8 cellular contexts compared by ENCODE assay signal in the genomic region with DNA sequence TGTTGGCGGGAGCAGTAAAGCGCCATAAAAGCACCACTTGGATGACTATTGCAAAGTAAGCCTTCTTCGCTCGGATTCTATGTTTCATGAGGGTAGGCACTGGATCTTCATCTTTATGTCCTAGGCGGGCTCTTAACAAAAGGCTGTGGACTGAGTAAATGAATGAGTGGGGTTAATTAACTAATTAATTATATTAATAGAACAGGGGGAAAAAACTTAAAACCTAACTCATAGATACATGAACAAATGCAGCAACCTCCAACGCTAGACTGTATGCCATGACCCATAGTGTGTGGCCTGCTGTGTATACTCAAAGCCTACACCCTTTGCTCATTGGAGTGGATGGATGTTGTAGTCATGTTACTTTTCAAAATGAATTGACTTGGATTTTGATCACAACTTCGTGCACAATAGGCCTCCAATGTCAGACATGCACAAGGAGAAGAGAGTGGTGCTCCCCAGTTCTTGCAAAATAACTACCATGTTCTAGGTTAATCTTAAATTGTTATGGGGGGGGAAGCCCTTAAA. TPM values are rescaled to one million over a fixed set of nuclear protein-coding genes. Genes with fewer than 3 reads are reported as not detected.
DNase-seq lines count a peak whose midpoint lies in the region; ATAC-seq, FAIRE-seq and TF ChIP-seq lines count a peak whose summit lies in the region.

No MANE protein-coding gene starts in this region.

- H2AFZ ChIP-seq in GM23248: no peak overlapping the region
- peak overlapping the region; percentile 28; the same call in 1 of the 2 replicates for H2AFZ ChIP-seq in GM12878 (ENCODE audit: control insufficient read depth, low read depth, low read length)

- H4K20me1 ChIP-seq in GM23248 (ENCODE audit: insufficient read depth): no peaks in the 10 kb centered on the region
- no peaks in the 10 kb centered on the region for H4K20me1 ChIP-seq in GM12878 (ENCODE audit: control insufficient read depth, insufficient read depth)

- no peaks in the 10 kb centered on the region for H3K9me3 Mint-ChIP-seq in naive thymus-derived CD4-positive, alpha-beta T cell

- no peaks in the 10 kb centered on the region for H3K9me2 ChIP-seq in GM23248 (ENCODE audit: insufficient read depth)

- no peak for TF ChIP-seq RAD21 in GM12878 (IDR thresholded peaks at IDR 0.05; ENCODE audit: insufficient read depth, low read depth, low read length)

- H3K27ac ChIP-seq in AG04450 (ENCODE audit: low read depth, low read length) (no peak overlapping the region), GM23248 (no peak overlapping the region), GM12878 (ENCODE audit: control insufficient read depth, insufficient read depth) (no peak overlapping the region)
- H3K27ac ChIP-seq in naive thymus-derived CD4-positive, alpha-beta T cell (ENCODE audit: low read depth, low read length): peak overlapping the region; percentile 55

- TF ChIP-seq CTCF in AG04450 (IDR thresholded peaks at IDR 0.05; ENCODE audit: low read depth, low read length): no peak
- no peak for TF ChIP-seq CTCF in GM12878 (IDR thresholded peaks at IDR 0.05 in 2 of 3, conservative IDR thresholded peaks at IDR 0.05 in 1 of 3; ENCODE audit: control insufficient read depth in 2 of 3, extremely low read depth in 1 of 3, insufficient read depth in 1 of 3, low read depth in 3 of 3, low read length in 3 of 3)

- RAD21 ChIA-PET in GM12878 (lab: Charles Lee; ENCODE audit: unreplicated experiment): interaction anchor here (0.9 to 9.0 kb wide), 15 partner anchors 9 to 177 kb away, joined by 3 to 138 read pairs (median 9); no protein-coding TSS in a partner anchor

- in situ Hi-C loops in GM23248 (cut with MboI): no loop called here
- in situ Hi-C loops in GM12878 (cut with MboI): no loop called here

- no peak for TF ChIP-seq EP300 in GM12878 (IDR thresholded peaks at IDR 0.05; ENCODE audit: borderline replicate concordance in 1 of 2, control insufficient read depth in 1 of 2, low read depth in 2 of 2, low read length in 2 of 2)

- BruUV-seq in GM12878 (replicated peaks; lab: Mats Ljungman, UMichigan): no TSS peak

- ATAC-seq in GM12878 (no peak), HG02885 (IDR thresholded peaks at IDR 0.05; ENCODE audit: poor library complexity, unreplicated experiment) (no peak), HG03135 (IDR thresholded peaks at IDR 0.05; ENCODE audit: unreplicated experiment) (no peak)
- no peak for ATAC-seq in naive thymus-derived CD4-positive, alpha-beta T cell

- WGBS in GM23248 (ENCODE audit: low coverage in 1 of 2, low lambda C conversion rate in 2 of 2, missing lambda C conversion rate in 2 of 2), 2 experiments: 84 to 85% methylated on average over 7 of the region's 7 CpGs
- 47% methylated on average over 7 of the region's 7 CpGs for WGBS in GM12878 (ENCODE audit: insufficient coverage, insufficient replicate concordance, low lambda C conversion rate, missing lambda C conversion rate)

- peaks cover 0 to 22% (median 0%) of the 10 kb centered on the region in 5 donors for H3K36me3 Mint-ChIP-seq in naive thymus-derived CD4-positive, alpha-beta T cell

- H3K36me3 ChIP-seq in GM23248 (ENCODE audit: low read depth) (no peaks in the 10 kb centered on the region), GM12878 (ENCODE audit: control insufficient read depth in 2 of 2, insufficient read depth in 2 of 2, low read length in 1 of 2) (no peaks in the 10 kb centered on the region)
- peaks cover 0 to 17% (median 0%) of the 10 kb centered on the region in 3 experiments for H3K36me3 ChIP-seq in naive thymus-derived CD4-positive, alpha-beta T cell (ENCODE audit: control insufficient read depth in 2 of 3, insufficient read depth in 3 of 3, low read length in 3 of 3)

- H3K9me3 ChIP-seq in AG04450 (ENCODE audit: control insufficient read depth, insufficient read depth, low read length) (peaks cover 7% of the 10 kb centered on the region; the same call in 1 of the 2 replicates), GM23248 (ENCODE audit: low read depth) (no peaks in the 10 kb centered on the region), GM12878 (replicated peaks; ENCODE audit: control insufficient read depth, insufficient read depth, low read length) (no peaks in the 10 kb centered on the region)
- no peaks in the 10 kb centered on the region for H3K9me3 ChIP-seq in naive thymus-derived CD4-positive, alpha-beta T cell (ENCODE audit: control insufficient read depth in 2 of 3, low read length in 3 of 3)

- H3K4me2 ChIP-seq in GM23248 (ENCODE audit: unreplicated experiment): no peak overlapping the region
- H3K4me2 ChIP-seq in GM12878 (ENCODE audit: control insufficient read depth, insufficient read depth): peak overlapping the region; percentile 77

- no peaks in the 10 kb centered on the region for H3K79me2 ChIP-seq in GM23248 (ENCODE audit: insufficient read depth)
- H3K79me2 ChIP-seq in GM12878 (ENCODE audit: control insufficient read depth, insufficient read depth, low read length): no peaks in the 10 kb centered on the region

- intact Hi-C loops in GM12878 (cut with micrococcal nuclease; ENCODE audit: unreplicated experiment): loop anchor here (2.0 to 5.0 kb wide), 2 partner anchors 16 to 110 kb away; no protein-coding TSS in a partner anchor
- intact Hi-C loops in naive thymus-derived CD4-positive, alpha-beta T cell (cut with micrococcal nuclease): loop anchor here (1.0 to 10.0 kb wide), 14 partner anchors 8 to 1465 kb away; partner anchors contain the start of genes DIPK1A (in 2 of the 2), BTBD8 (in 1 of the 2), RPL5 (in 1 of the 2) and ZNF644 (in 1 of the 2)

- peaks cover 60% of the 10 kb centered on the region for H3K27me3 ChIP-seq in AG04450 (ENCODE audit: control insufficient read depth, insufficient read depth, low read length)
- peaks cover 68% of the 10 kb centered on the region for H3K27me3 ChIP-seq in GM23248 (replicated peaks; ENCODE audit: insufficient read depth)
- no peaks in the 10 kb centered on the region for H3K27me3 ChIP-seq in GM12878 (replicated peaks in 1 of 2; ENCODE audit: control insufficient read depth in 2 of 2, insufficient read depth in 2 of 2, low read length in 1 of 2)
- H3K27me3 ChIP-seq in naive thymus-derived CD4-positive, alpha-beta T cell (ENCODE audit: control insufficient read depth in 2 of 2, insufficient read depth in 2 of 2, low read length in 2 of 2): no peaks in the 10 kb centered on the region

- CTCF ChIA-PET in AG04450 (lab: Charles Lee) (no interaction called here), GM12878 (lab: Yijun Ruan, JAX) (interaction anchor here (0.7 to 10.1 kb wide), 16 partner anchors 8 to 179 kb away, joined by 3 to 60 read pairs (median 6); no protein-coding TSS in a partner anchor)
- CTCF ChIA-PET in naive thymus-derived CD4-positive, alpha-beta T cell (lab: Charles Lee): interaction anchor here (5.0 kb wide), 1 partner anchor 109 kb away, joined by 26 read pairs; no protein-coding TSS in a partner anchor

- POLR2A ChIA-PET in AG04450 (lab: Yijun Ruan, JAX): interaction anchor here (0.6 kb wide), 1 partner anchor 203 kb away, joined by 3 read pairs; no protein-coding TSS in a partner anchor
- POLR2A ChIA-PET in GM12878 (lab: Charles Lee): interaction anchor here (0.6 to 8.7 kb wide), 15 partner anchors 8 to 1214 kb away, joined by 3 to 77 read pairs (median 5); no protein-coding TSS in a partner anchor
- POLR2A ChIA-PET in naive thymus-derived CD4-positive, alpha-beta T cell (lab: Charles Lee): interaction anchor here (0.5 to 6.9 kb wide), 7 partner anchors 9 to 100 kb away, joined by 3 to 89 read pairs (median 4); no protein-coding TSS in a partner anchor

- H3K4me3 Mint-ChIP-seq in naive thymus-derived CD4-positive, alpha-beta T cell: peak overlapping the region; percentile 68 to 99 (median 81)

- H3K27ac Mint-ChIP-seq in naive thymus-derived CD4-positive, alpha-beta T cell: peak overlapping the region; percentile 14 to 86 (median 57)

- 0 out of 2 replicates have a peak overlapping the region, but pooled peaks have one; percentile 48 for H3K4me3 ChIP-seq in AG04450 (ENCODE audit: low read depth, low read length)
- H3K4me3 ChIP-seq in GM23248: peak overlapping the region; percentile 63; the same call in 1 of the 2 replicates
- peak overlapping the region; percentile 67; the same call in 1 of the 2 replicates for H3K4me3 ChIP-seq in GM12878
- peak overlapping the region; percentile 51 for H3K4me3 ChIP-seq in naive thymus-derived CD4-positive, alpha-beta T cell (ENCODE audit: low read length)

- TF ChIP-seq POLR2A in GM12878 (IDR thresholded peaks at IDR 0.05; ENCODE audit: low read depth, low read length): no peak

- H3K9ac ChIP-seq in GM23248: no peak overlapping the region
- no peak overlapping the region; the same call in 1 of the 2 replicates for H3K9ac ChIP-seq in GM12878 (ENCODE audit: control insufficient read depth, insufficient read depth, low read length)

- H3K4me1 Mint-ChIP-seq in naive thymus-derived CD4-positive, alpha-beta T cell: peaks cover 28 to 56% (median 37%) of the 10 kb centered on the region in 7 donors

- DNase-seq in AG04450 (ENCODE audit: low read depth, low spot score) (no peak), GM23248 (no peak), GM12878 (ENCODE audit: low read depth, low spot score) (no peak), DMS 273 (lab: John Stamatoyannopoulos, UW; ENCODE audit: unreplicated experiment) (no peak), NCI-H345 (lab: John Stamatoyannopoulos, UW) (no peak)
- DNase-seq in naive thymus-derived CD4-positive, alpha-beta T cell: no peak

- SMC1A ChIA-PET in GM12878 (lab: Charles Lee; ENCODE audit: uncharacterized antibody, unreplicated experiment): interaction anchor here (0.8 to 8.6 kb wide), 19 partner anchors 9 to 177 kb away, joined by 3 to 100 read pairs (median 5); no protein-coding TSS in a partner anchor

- peaks cover 0 to 3% (median 0%) of the 10 kb centered on the region in 5 donors for H3K27me3 Mint-ChIP-seq in naive thymus-derived CD4-positive, alpha-beta T cell

- FAIRE-seq in GM12878 (lab: Jason Lieb, UNC): no peak

- no peaks in the 10 kb centered on the region for H3F3A ChIP-seq in GM23248 (ENCODE audit: insufficient read depth)

- peaks cover 9% of the 10 kb centered on the region; the same call in 1 of the 2 replicates for H3K4me1 ChIP-seq in GM23248 (ENCODE audit: insufficient read depth)
- peaks cover 6% of the 10 kb centered on the region for H3K4me1 ChIP-seq in GM12878 (ENCODE audit: control insufficient read depth, insufficient read depth, low read length)
- peaks cover 12 to 14% of the 10 kb centered on the region in 2 donors for H3K4me1 ChIP-seq in naive thymus-derived CD4-positive, alpha-beta T cell (ENCODE audit: control insufficient read depth in 2 of 2, insufficient read depth in 2 of 2, low read length in 2 of 2)

RNA-seq across cellular contexts. Expression of gene GFI1, which starts 0.4 kb away (rescaled TPM):
- polyA plus RNA-seq in AG04450 (2011; rRNA removed): 0.04 and 0.09 TPM in 2 replicates
- polyA minus RNA-seq in AG04450 (2011; rRNA and poly(A)+ RNA removed): 0.09 and 0.14 TPM in 2 replicates
- not detected in 2 replicates for total RNA-seq in GM23248 (2014; rRNA removed; shearing (Covaris generic))
- polyA plus RNA-seq in GM23248 (2016; fragmentation: Nextera tagmentation; extraction: Ambion mirVana): not detected in 2 replicates
- total RNA-seq in GM12878 (2013; cell fraction: nucleolus; rRNA removed): 32.5 and 37.0 TPM in 2 replicates
- total RNA-seq in GM12878 (2014; rRNA removed): 11.2 and 11.9 TPM in 2 replicates
- total RNA-seq in GM12878 (2014; rRNA removed; fragmentation: Illumina TruSeq; extraction: Trizol): 7.1 and 7.3 TPM in 2 replicates
- total RNA-seq in GM12878 (2021): 12.4 and 13.0 TPM in 2 replicates
- polyA plus RNA-seq in GM12878 (2011; ENCODE audit: low read depth): 3.1 TPM
- 14.1 and 18.3 TPM in 2 replicates for polyA plus RNA-seq in GM12878 (2011; rRNA removed)
- polyA plus RNA-seq in GM12878 (2011; cell fraction: cytosol; rRNA removed): 19.1 and 25.6 TPM in 2 replicates
- 71.3 and 78.7 TPM in 2 replicates for polyA plus RNA-seq in GM12878 (2011; cell fraction: nucleus; rRNA removed)
- 3.7 and 5.5 TPM in 2 replicates for polyA plus RNA-seq in GM12878 (2012)
- polyA plus RNA-seq in GM12878 (2014; fragmentation: Illumina TruSeq; extraction: Trizol): 6.9 and 7.1 TPM in 2 replicates
- 1 to 10 TPM; 1.8 to 2.2 TPM for polyA plus RNA-seq in GM12878 (2014; fragmentation: Nextera tagmentation; extraction: Ambion mirVana)
- 9.5 and 11.6 TPM in 2 replicates for polyA plus RNA-seq in GM12878 (2014; rRNA removed)
- polyA plus RNA-seq in GM12878 (2016; fragmentation: Nextera tagmentation; extraction: Ambion mirVana): 1 to 10 TPM; 6.0 to 7.5 TPM
- polyA minus RNA-seq in GM12878 (2011; rRNA and poly(A)+ RNA removed): 23.6 and 29.8 TPM in 2 replicates
- 10.5 and 13.4 TPM in 2 replicates for polyA minus RNA-seq in GM12878 (2011; cell fraction: cytosol; rRNA and poly(A)+ RNA removed)
- 25.0 and 43.4 TPM in 2 replicates for polyA minus RNA-seq in GM12878 (2011; cell fraction: nucleus; rRNA and poly(A)+ RNA removed)
- total RNA-seq in naive thymus-derived CD4-positive, alpha-beta T cell: 10 to 100 TPM; 11.5 to 78.8 (median 29.9) TPM
- 1 to 10 TPM; 3.3 to 7.9 TPM for polyA plus RNA-seq in naive thymus-derived CD4-positive, alpha-beta T cell
